24 cellular contexts compared by ENCODE assay signal in genomic region chr13:113002891-113003290, GRCh38.
"Had no signal": no experiment of that assay in that cellular context is flagged by ENCODE, and none has a peak within 500 bp of the region (broad histone marks: within the 10 kb centered on the region; RNA-seq: fewer than 3 reads in every experiment).

No MANE protein-coding gene starts in this region.

- H3K9me3 ChIP-seq: colonic mucosa, mucosa of descending colon, spleen, thoracic aorta, uterus had no signal

- H3K4me3 ChIP-seq: colonic mucosa, mucosa of descending colon, spleen, thoracic aorta, uterus had no signal

- DNase-seq: activated CD4-positive, alpha-beta T cell treated with anti-CD3 and anti-CD28 coated beads for 36 hours; activated CD4-positive, alpha-beta T cell treated with anti-CD3 and anti-CD28 coated beads, Interleukin-2, amount 50 U/mL, for 4 hours; activated CD4-positive, CD25-positive, alpha-beta regulatory T cell; activated effector memory CD4-positive, alpha-beta T cell treated with Interleukin-2 at 50 U/mL for 16 hours; activated naive CD4-positive, alpha-beta T cell treated with Interleukin-2 at 50 U/mL for 16 hours; activated T-cell treated with anti-CD3 and anti-CD28 coated beads for 4 hours; colonic mucosa; effector memory CD4-positive, alpha-beta T cell; glutamatergic neuron; left cardiac atrium; left ventricle myocardium superior; occipital lobe; posterior cingulate gyrus; right cardiac atrium; spleen; stimulated activated CD4-positive, alpha-beta T cell treated with anti-CD3 and anti-CD28 coated beads, Interleukin-2, amount 100 ng/mL, for 48 hours; stimulated activated naive CD8-positive, alpha-beta T cell treated with anti-CD3 and anti-CD28 coated beads, Interleukin-15, Interleukin-2, amounts not matched to agents 100 U/mL and 50 U/mL, for 24 hours; T-cell; uterus had no signal

- H3K27me3 ChIP-seq: colonic mucosa, uterus had no signal

- H3K27ac ChIP-seq: colonic mucosa, spleen, thoracic aorta, uterus had no signal

- H3K36me3 ChIP-seq: colonic mucosa, thoracic aorta, uterus had no signal

- ATAC-seq: activated CD4-positive, alpha-beta T cell treated with anti-CD3 and anti-CD28 coated beads for 36 hours; stimulated activated naive CD8-positive, alpha-beta T cell treated with anti-CD3 and anti-CD28 coated beads, Interleukin-15, Interleukin-2, amounts not matched to agents 100 U/mL and 50 U/mL, for 24 hours; T-cell had no signal

- H3K9me3 Mint-ChIP-seq: T-cell; T-helper 2 cell treated with Interferon-gamma antibody and Interleukin-4, amounts not matched to agents 5 μg/mL and 100 μg/mL, for 36 hours had no signal

- H3K27me3 Mint-ChIP-seq: activated CD4-positive, alpha-beta T cell treated with anti-CD3 and anti-CD28 coated beads for 36 hours had no signal

- H3K4me1 ChIP-seq: uterus had no signal

- H3K27ac Mint-ChIP-seq: activated CD4-positive, alpha-beta T cell treated with anti-CD3 and anti-CD28 coated beads for 36 hours; activated naive CD8-positive, alpha-beta T cell; nephron progenitor cell; T-cell; T-helper 2 cell treated with Interferon-gamma antibody and Interleukin-4, amounts not matched to agents 5 μg/mL and 100 μg/mL, for 36 hours had no signal

- H3K4me3 Mint-ChIP-seq: activated CD4-positive, alpha-beta T cell treated with anti-CD3 and anti-CD28 coated beads for 36 hours; activated naive CD8-positive, alpha-beta T cell; T-helper 2 cell treated with Interferon-gamma antibody and Interleukin-4, amounts not matched to agents 5 μg/mL and 100 μg/mL, for 36 hours had no signal
